In the genomic region with DNA sequence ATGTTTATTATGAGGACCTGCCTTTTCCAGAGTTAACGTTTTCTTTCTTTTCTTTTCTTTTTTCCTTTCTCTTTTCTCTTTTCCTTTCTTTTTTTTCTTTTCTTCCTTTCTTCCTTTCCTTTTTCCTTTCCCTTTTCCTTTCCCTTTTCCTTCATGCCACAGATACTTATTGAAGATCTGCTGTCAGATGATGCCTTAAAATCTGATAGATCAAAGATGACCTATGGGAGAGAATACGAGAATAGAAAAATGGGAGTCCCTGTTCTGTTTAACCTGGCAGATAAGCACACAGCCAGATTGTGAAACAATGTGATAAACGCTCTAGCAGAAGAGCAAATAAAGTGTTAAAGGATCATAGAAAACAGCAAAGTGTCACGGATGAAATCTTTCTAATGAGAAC, we compare ENCODE assay signal across 1 cellular context.
TF ChIP-seq lines count a peak whose summit lies in the region.

No MANE protein-coding gene starts in this region.

TF ChIP-seq in SK-N-SH, 30 proteins besides CTCF, POLR2A, EP300 and RAD21 (continued from another document):
- TF ChIP-seq, protein P1, sequence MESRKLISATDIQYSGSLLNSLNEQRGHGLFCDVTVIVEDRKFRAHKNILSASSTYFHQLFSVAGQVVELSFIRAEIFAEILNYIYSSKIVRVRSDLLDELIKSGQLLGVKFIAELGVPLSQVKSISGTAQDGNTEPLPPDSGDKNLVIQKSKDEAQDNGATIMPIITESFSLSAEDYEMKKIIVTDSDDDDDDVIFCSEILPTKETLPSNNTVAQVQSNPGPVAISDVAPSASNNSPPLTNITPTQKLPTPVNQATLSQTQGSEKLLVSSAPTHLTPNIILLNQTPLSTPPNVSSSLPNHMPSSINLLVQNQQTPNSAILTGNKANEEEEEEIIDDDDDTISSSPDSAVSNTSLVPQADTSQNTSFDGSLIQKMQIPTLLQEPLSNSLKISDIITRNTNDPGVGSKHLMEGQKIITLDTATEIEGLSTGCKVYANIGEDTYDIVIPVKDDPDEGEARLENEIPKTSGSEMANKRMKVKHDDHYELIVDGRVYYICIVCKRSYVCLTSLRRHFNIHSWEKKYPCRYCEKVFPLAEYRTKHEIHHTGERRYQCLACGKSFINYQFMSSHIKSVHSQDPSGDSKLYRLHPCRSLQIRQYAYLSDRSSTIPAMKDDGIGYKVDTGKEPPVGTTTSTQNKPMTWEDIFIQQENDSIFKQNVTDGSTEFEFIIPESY (IDR thresholded peaks at IDR 0.05; ENCODE audit: borderline replicate concordance, low read depth) = no peak
- TF ChIP-seq, protein P2, sequence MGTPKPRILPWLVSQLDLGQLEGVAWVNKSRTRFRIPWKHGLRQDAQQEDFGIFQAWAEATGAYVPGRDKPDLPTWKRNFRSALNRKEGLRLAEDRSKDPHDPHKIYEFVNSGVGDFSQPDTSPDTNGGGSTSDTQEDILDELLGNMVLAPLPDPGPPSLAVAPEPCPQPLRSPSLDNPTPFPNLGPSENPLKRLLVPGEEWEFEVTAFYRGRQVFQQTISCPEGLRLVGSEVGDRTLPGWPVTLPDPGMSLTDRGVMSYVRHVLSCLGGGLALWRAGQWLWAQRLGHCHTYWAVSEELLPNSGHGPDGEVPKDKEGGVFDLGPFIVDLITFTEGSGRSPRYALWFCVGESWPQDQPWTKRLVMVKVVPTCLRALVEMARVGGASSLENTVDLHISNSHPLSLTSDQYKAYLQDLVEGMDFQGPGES (IDR thresholded peaks at IDR 0.05; ENCODE audit: low read depth, low read length) = no peak
- TF ChIP-seq RXRA (IDR thresholded peaks at IDR 0.05; ENCODE audit: borderline replicate concordance, low read depth) = no peak
- TF ChIP-seq SMC3 (IDR thresholded peaks at IDR 0.05; ENCODE audit: low read depth, low read length) = no peak
- TF ChIP-seq MXI1 (IDR thresholded peaks at IDR 0.05; ENCODE audit: low read depth, low read length) = no peak
- TF ChIP-seq TAF1 (IDR thresholded peaks at IDR 0.05; ENCODE audit: borderline replicate concordance, low read depth, low read length) = no peak
- TF ChIP-seq, protein P3, sequence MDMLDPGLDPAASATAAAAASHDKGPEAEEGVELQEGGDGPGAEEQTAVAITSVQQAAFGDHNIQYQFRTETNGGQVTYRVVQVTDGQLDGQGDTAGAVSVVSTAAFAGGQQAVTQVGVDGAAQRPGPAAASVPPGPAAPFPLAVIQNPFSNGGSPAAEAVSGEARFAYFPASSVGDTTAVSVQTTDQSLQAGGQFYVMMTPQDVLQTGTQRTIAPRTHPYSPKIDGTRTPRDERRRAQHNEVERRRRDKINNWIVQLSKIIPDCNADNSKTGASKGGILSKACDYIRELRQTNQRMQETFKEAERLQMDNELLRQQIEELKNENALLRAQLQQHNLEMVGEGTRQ (IDR thresholded peaks at IDR 0.05; ENCODE audit: borderline replicate concordance, low read depth, low read length) = no peak
- TF ChIP-seq GATA2 (CRISPR knock-in tag; IDR thresholded peaks at IDR 0.05) = no peak
- TF ChIP-seq, protein P4, sequence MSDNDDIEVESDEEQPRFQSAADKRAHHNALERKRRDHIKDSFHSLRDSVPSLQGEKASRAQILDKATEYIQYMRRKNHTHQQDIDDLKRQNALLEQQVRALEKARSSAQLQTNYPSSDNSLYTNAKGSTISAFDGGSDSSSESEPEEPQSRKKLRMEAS (IDR thresholded peaks at IDR 0.05; ENCODE audit: low read depth) = no peak
- no peak for TF ChIP-seq RFX5 (IDR thresholded peaks at IDR 0.05; ENCODE audit: low read length)
- no peak for TF ChIP-seq REST (IDR thresholded peaks at IDR 0.05; ENCODE audit: low read depth, low read length)
- no peak for TF ChIP-seq POLR2AphosphoS5 (IDR thresholded peaks at IDR 0.05; ENCODE audit: low read depth, low read length)
- no peak for TF ChIP-seq EZH2phosphoT487 (IDR thresholded peaks at IDR 0.05; ENCODE audit: borderline replicate concordance, low read depth)
- no peak for TF ChIP-seq GABPA (IDR thresholded peaks at IDR 0.05; ENCODE audit: low read depth)
